11 cellular contexts compared by ENCODE assay signal in the genomic region with DNA sequence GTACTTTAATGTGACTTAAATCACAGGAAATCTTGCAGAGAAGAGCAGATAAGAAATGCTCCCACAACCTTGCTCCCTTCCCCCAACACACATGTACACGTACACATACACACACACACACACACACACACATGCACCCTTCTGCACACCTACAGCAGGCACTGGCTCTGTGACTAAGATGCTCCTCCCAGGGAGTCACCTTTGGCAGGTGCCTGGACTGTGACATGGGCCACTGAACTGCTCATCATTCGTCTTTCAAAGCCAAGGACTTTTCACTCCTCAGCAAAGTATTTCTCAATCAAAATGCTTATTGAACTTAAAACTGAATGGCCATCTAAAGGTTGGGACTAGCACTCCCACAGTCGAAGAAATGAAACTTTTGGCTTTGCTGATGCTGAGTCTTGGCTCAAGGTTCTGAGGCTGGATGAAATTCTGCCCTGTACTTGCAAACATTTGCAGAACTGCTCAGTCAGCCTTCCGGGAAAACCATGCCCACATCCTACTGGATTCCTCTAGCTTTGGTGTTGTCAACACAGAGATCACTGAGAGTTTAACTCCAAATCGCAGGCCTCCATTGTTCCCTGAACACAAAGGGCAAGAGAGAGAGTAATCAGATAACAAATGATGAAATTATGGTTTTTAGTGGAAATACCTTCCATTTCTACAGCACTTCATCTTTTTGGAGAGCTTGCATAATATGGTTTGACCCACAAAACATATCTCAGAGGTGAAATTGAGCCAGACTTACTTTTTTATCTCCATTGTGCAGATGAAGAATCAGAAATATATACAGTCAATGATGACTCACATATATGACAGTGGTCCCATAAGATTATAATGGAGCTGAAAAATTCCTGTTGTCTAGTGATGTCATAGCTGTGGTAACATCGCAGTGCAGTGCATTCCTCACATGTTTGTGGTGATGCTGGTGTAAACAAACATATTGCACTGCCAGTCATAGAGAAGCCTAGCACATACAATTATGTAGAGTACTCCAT.
DNase-seq lines count a peak whose midpoint lies in the region; ATAC-seq and TF ChIP-seq lines count a peak whose summit lies in the region.
"Had no signal": no experiment of that assay in that cellular context is flagged by ENCODE, and none has a peak within 500 bp of the region (broad histone marks: within the 10 kb centered on the region; RNA-seq: fewer than 3 reads in every experiment).

No MANE protein-coding gene starts in this region.

- H3K23ac ChIP-seq in mesenchymal stem cell (ENCODE audit: low read length in 2 of 2) = no peak overlapping the region

- H2AFZ ChIP-seq in mesenchymal stem cell (ENCODE audit: low read depth, low read length) = no peak overlapping the region

- no peak overlapping the region for H2BK5ac ChIP-seq in mesenchymal stem cell (ENCODE audit: low read depth, low read length, poor library complexity, severe bottlenecking)

- H3K4me1 ChIP-seq in mesenchymal stem cell (ENCODE audit: control insufficient read depth, insufficient read depth, low read depth, low read length) = peaks cover 2% of the 10 kb centered on the region

- H2BK12ac ChIP-seq in mesenchymal stem cell (ENCODE audit: low read length in 2 of 2) = peak overlapping the region; percentile 59 to 90

- no peak overlapping the region for H3K27ac ChIP-seq in mesenchymal stem cell (ENCODE audit: low read length, poor library complexity, severe bottlenecking)
- H3K27ac ChIP-seq: sigmoid colon, thoracic aorta had no signal

- H3K9me3 ChIP-seq in mesenchymal stem cell (ENCODE audit: control insufficient read depth, low read length) = no peaks in the 10 kb centered on the region
- H3K9me3 ChIP-seq: sigmoid colon, thoracic aorta had no signal

- ATAC-seq in GM21528 (IDR thresholded peaks at IDR 0.05; ENCODE audit: low FRiP score, unreplicated experiment) (no peak), GM21825 (IDR thresholded peaks at IDR 0.05; ENCODE audit: unreplicated experiment) (no peak)

- peak overlapping the region in 1 of 2 experiments; percentile 89 for H3K14ac ChIP-seq in mesenchymal stem cell (ENCODE audit: low read length in 2 of 2)

- no peaks in the 10 kb centered on the region for H3K36me3 ChIP-seq in mesenchymal stem cell (ENCODE audit: control insufficient read depth in 1 of 2, insufficient read depth in 2 of 2, low read depth in 1 of 2, low read length in 2 of 2)
- H3K36me3 ChIP-seq: sigmoid colon, thoracic aorta had no signal

- WGBS in mesenchymal stem cell = 62% methylated on average over 5 of the region's 6 CpGs

- peak overlapping the region in 1 of 2 experiments; percentile 89 for H3K18ac ChIP-seq in mesenchymal stem cell (ENCODE audit: low read depth in 1 of 2, low read length in 2 of 2)

- no peak overlapping the region for H2BK15ac ChIP-seq in mesenchymal stem cell (ENCODE audit: low read depth, poor library complexity, severe bottlenecking)

- no peak overlapping the region for H2AK5ac ChIP-seq in mesenchymal stem cell (ENCODE audit: low read length, severe bottlenecking)

- TF ChIP-seq CTCF in cardiac fibroblast (IDR thresholded peaks at IDR 0.05; ENCODE audit: low read depth, low read length) = peak; percentile 11

- H3K79me1 ChIP-seq in mesenchymal stem cell (replicated peaks; ENCODE audit: low read length, poor library complexity, severe bottlenecking) = no peaks in the 10 kb centered on the region

- no peak overlapping the region for H3K4me2 ChIP-seq in mesenchymal stem cell (ENCODE audit: low read length, poor library complexity, severe bottlenecking)

- H3K4me3 ChIP-seq in cardiac fibroblast (replicated peaks in 1 of 2; ENCODE audit: low read depth in 2 of 2, low read length in 2 of 2) (no peak overlapping the region), mesenchymal stem cell (ENCODE audit: insufficient read depth in 1 of 2, low read depth in 1 of 2, low read length in 2 of 2) (no peak overlapping the region)
- H3K4me3 ChIP-seq: sigmoid colon, thoracic aorta had no signal

- peak overlapping the region; percentile 89 for H4K8ac ChIP-seq in mesenchymal stem cell (ENCODE audit: low read length)

- H3K27me3 ChIP-seq in mesenchymal stem cell (ENCODE audit: control insufficient read depth in 1 of 2, insufficient read depth in 1 of 2, low read length in 2 of 2) = no peaks in the 10 kb centered on the region
- H3K27me3 ChIP-seq: sigmoid colon had no signal

- no peak overlapping the region for H3K4ac ChIP-seq in mesenchymal stem cell (ENCODE audit: low read depth in 1 of 2, low read length in 2 of 2)

- H3K9ac ChIP-seq in mesenchymal stem cell (ENCODE audit: low read length) = peak overlapping the region; percentile 76

- H4K91ac ChIP-seq in mesenchymal stem cell (ENCODE audit: low read length) = peak overlapping the region; percentile 40

- in situ Hi-C loops in Caki2 (cut with HindIII; ENCODE audit: low pct_unique_long_range_greater_than_20kb, low sequenced_read_pairs) = no loop called here

- DNase-seq in Caki2 (ENCODE audit: low read depth) (peak; percentile 16), OCI-M1 (lab: John Stamatoyannopoulos, UW) (peak; percentile 96), cardiac fibroblast (ENCODE audit: low read depth in 2 of 2) (peak; percentile 98), mesenchymal stem cell (peak; percentile 95), DMS53 treated with DMSO at 0.1 percent for 48 hours (lab: John Stamatoyannopoulos, UW; ENCODE audit: unreplicated experiment) (no peak), inferior parietal cortex (ENCODE audit: extremely low spot score) (no peak)
- DNase-seq: activated effector memory CD4-positive, alpha-beta T cell treated with anti-CD3 and anti-CD28 coated beads, Interleukin-2, amount 50 U/mL, for 16 hours; sigmoid colon had no signal

- no peak overlapping the region for H2BK120ac ChIP-seq in mesenchymal stem cell (ENCODE audit: low read depth, low read length)

Comparison
In these comparisons a context has a peak if more than half of its experiments do, and no peak if none do; other contexts are left out.
1. DNase-seq: peak in Caki2 (single experiment), OCI-M1 (single experiment), cardiac fibroblast (2 of 2) and mesenchymal stem cell (single experiment); none in DMS53 treated with DMSO at 0.1 percent for 48 hours (single experiment) and inferior parietal cortex (single experiment).